ENCODE assay signal across 25 cellular contexts in the genomic region with DNA sequence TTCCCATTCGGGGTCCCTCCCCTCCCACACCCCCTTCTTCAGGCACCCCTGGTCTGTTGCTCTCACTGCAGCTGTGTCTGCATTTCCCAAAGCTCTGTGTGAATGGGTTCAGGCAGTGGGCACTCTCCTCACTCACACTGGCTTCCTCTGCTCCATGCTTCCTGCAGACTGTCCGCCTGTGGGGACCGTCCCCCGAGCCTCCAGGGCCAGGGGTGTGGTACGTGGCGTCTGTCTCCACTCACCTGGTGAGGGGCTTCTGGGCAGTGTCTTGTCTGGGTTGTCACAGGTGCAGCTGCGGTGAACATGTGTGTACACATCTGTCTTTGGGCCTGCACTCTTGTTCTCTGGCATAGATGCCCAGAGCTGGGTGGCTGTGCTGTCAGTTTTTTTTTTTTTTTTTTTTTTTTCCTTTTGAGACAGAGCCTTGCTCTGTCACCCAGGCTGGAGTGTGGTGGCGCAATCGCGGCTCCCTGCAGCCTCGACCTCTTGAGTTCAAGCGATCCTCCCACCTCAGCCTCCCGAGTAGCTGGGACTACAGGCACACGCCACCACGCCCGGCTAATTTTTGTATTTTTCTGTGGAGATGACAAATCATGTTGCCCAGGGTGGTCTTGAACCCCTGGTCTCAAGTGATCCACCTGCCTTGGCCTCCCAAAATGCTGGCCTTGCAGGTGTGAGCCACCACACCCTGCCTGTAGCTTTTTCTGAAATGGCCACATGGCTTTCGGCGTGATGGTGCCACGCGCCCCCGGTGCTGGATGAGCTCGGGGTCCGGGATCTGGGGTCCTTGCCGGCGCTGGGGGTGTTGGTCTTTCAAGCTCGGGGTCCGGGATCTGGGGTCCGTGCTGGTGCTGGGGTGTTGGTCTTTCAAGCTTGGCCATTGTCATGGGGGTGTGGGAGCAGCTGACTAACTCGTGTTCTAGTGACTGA. TPM values are rescaled to one million over a fixed set of nuclear protein-coding genes. Genes with fewer than 3 reads are reported as not detected.
"Had no signal": no experiment of that assay in that cellular context is flagged by ENCODE, and none has a peak within 500 bp of the region (broad histone marks: within the 10 kb centered on the region; RNA-seq: fewer than 3 reads in every experiment).

No MANE protein-coding gene starts in this region.

- H3K27ac Mint-ChIP-seq: stimulated activated memory B cell treated with anti-CD40 and anti-IgM and Interleukin-4, amounts not matched to agents 10 μg/mL and 1 μg/mL and 100 μg/mL, for 72 hours; stimulated activated naive CD8-positive, alpha-beta T cell treated with anti-CD3 and anti-CD28 coated beads, Interleukin-15, Interleukin-2, amounts not matched to agents 100 ng/mL and 50 ng/mL, for 24 hours had no signal

- H3K27ac ChIP-seq: epithelial cell of prostate, esophagus muscularis mucosa, gastrocnemius medialis, pancreas, prostate gland, spleen, tibial artery, uterus had no signal

- FAIRE-seq: colon, pancreas had no signal

- DNase-seq: effector memory CD8-positive, alpha-beta T cell; gastrocnemius medialis; mucosa of descending colon; naive thymus-derived CD8-positive, alpha-beta T cell; spleen; stimulated activated CD4-positive, alpha-beta T cell treated with anti-CD3 and anti-CD28 coated beads, Interleukin-15, amount 100 ng/mL, for 24 hours; stimulated activated CD4-positive, alpha-beta T cell treated with anti-CD3 and anti-CD28 coated beads, Interleukin-1b, Interleukin-23, amount 100 ng/mL, for 48 hours; stimulated activated CD4-positive, alpha-beta T cell treated with anti-CD3 and anti-CD28 coated beads, Interleukin-4, amount 100 ng/mL, for 24 hours; tibial artery; upper lobe of left lung; uterus had no signal

- H3K9me3 Mint-ChIP-seq: dendritic cell treated with granulocyte-macrophage colony-stimulating factor and Interleukin-4, amounts not matched to agents 40 ng/mL and 50 ng/mL, for 4 days; effector memory CD8-positive, alpha-beta T cell; naive thymus-derived CD8-positive, alpha-beta T cell; neural crest cell; stimulated activated memory B cell treated with anti-CD40 and anti-IgM and Interleukin-4, amounts not matched to agents 10 μg/mL and 1 μg/mL and 100 μg/mL, for 72 hours; stimulated activated naive CD8-positive, alpha-beta T cell treated with anti-CD3 and anti-CD28 coated beads, Interleukin-15, Interleukin-2, amounts not matched to agents 100 ng/mL and 50 ng/mL, for 24 hours had no signal

- H3K4me1 Mint-ChIP-seq: neural crest cell had no signal

- H3K27me3 ChIP-seq: esophagus muscularis mucosa, gastrocnemius medialis, pancreas, spleen, tibial artery, upper lobe of left lung, uterus had no signal

- H3K9me3 ChIP-seq: esophagus muscularis mucosa, gastrocnemius medialis, mucosa of descending colon, pancreas, prostate gland, spleen, tibial artery, upper lobe of left lung, uterus had no signal

- H3K4me3 Mint-ChIP-seq: dendritic cell treated with granulocyte-macrophage colony-stimulating factor and Interleukin-4, amounts not matched to agents 40 ng/mL and 50 ng/mL, for 4 days; effector memory CD8-positive, alpha-beta T cell; naive thymus-derived CD8-positive, alpha-beta T cell; neural crest cell; stimulated activated memory B cell treated with anti-CD40 and anti-IgM and Interleukin-4, amounts not matched to agents 10 μg/mL and 1 μg/mL and 100 μg/mL, for 72 hours; stimulated activated naive CD8-positive, alpha-beta T cell treated with anti-CD3 and anti-CD28 coated beads, Interleukin-15, Interleukin-2, amounts not matched to agents 100 ng/mL and 50 ng/mL, for 24 hours had no signal

- H3K4me1 ChIP-seq: uterus had no signal

- H3K36me3 ChIP-seq: pancreas, prostate gland, uterus had no signal

- H3K4me3 ChIP-seq: esophagus muscularis mucosa, gastrocnemius medialis, mucosa of descending colon, pancreas, prostate gland, spleen, tibial artery, upper lobe of left lung, uterus had no signal

- H3K27me3 Mint-ChIP-seq: dendritic cell treated with granulocyte-macrophage colony-stimulating factor and Interleukin-4, amounts not matched to agents 40 ng/mL and 50 ng/mL, for 4 days; effector memory CD8-positive, alpha-beta T cell; naive thymus-derived CD8-positive, alpha-beta T cell; stimulated activated memory B cell treated with anti-CD40 and anti-IgM and Interleukin-4, amounts not matched to agents 10 μg/mL and 1 μg/mL and 100 μg/mL, for 72 hours; stimulated activated naive CD8-positive, alpha-beta T cell treated with anti-CD3 and anti-CD28 coated beads, Interleukin-15, Interleukin-2, amounts not matched to agents 100 ng/mL and 50 ng/mL, for 24 hours had no signal

- ATAC-seq: effector memory CD8-positive, alpha-beta T cell; gastrocnemius medialis; mucosa of descending colon; naive thymus-derived CD8-positive, alpha-beta T cell; pancreas; sciatic nerve; stimulated activated memory B cell treated with anti-CD40 and anti-IgM and Interleukin-4, amounts not matched to agents 10 μg/mL and 1 μg/mL and 100 μg/mL, for 72 hours had no signal

RNA-seq across cellular contexts. Expression of gene ZNF750, which starts 56.5 kb away (rescaled TPM):
- total RNA-seq: esophagus muscularis mucosa; fibroblast of villous mesenchyme; mucosa of descending colon; naive thymus-derived CD8-positive, alpha-beta T cell; neural crest cell; pancreas; renal cortical epithelial cell; sciatic nerve; skeletal muscle tissue; temporal lobe had no signal
- polyA plus RNA-seq: naive thymus-derived CD8-positive, alpha-beta T cell had no signal
